ENCODE assay signal across 34 cellular contexts in the genomic region with DNA sequence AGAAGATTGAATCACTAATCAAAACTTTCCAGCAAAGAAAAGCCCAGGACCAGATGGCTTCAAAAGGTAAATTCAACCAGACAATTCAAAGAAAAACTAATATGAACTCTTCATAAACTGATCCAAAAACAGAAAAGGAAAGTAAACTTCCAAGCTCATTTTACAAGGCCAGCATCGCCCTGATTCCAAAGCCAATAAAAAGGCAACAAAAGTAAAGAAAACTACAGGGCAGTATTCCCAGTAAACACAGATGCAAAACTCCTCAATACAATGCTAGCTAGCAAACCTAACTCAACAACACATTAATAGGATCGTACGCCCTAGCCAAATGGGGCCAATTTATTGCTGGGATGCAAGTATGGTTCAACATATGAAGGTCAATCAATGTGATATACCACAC.
"Had no signal": no experiment of that assay in that cellular context is flagged by ENCODE, and none has a peak within 500 bp of the region (broad histone marks: within the 10 kb centered on the region; RNA-seq: fewer than 3 reads in every experiment).

No MANE protein-coding gene starts in this region.

- ATAC-seq: activated CD8-positive, alpha-beta T cell treated with anti-CD3 and anti-CD28 coated beads for 36 hours; activated naive CD8-positive, alpha-beta T cell treated with anti-CD3 and anti-CD28 coated beads, Interleukin-2, amount 50 U/mL, for 24 hours; activated T-cell treated with anti-CD3 and anti-CD28 coated beads, Interleukin-2, amount 50 U/mL, for 4 hours; activated T-helper 17 cell treated with anti-CD3 and anti-CD28 coated beads, Interleukin-2, amount 50 U/mL, for 72 hours; body of pancreas; effector memory CD8-positive, alpha-beta T cell; foreskin keratinocyte; gastrocnemius medialis; heart left ventricle; T-helper 17 cell; WTC11 had no signal

- H3K27me3 ChIP-seq: adrenal gland, body of pancreas, esophagus muscularis mucosa, foreskin keratinocyte, gastrocnemius medialis, heart left ventricle had no signal

- H3K27me3 Mint-ChIP-seq: activated CD8-positive, alpha-beta T cell treated with anti-CD3 and anti-CD28 coated beads for 36 hours; activated naive CD4-positive, alpha-beta T cell treated with anti-CD3 and anti-CD28 coated beads, Interleukin-2, amount 50 U/mL, for 24 hours; activated naive CD8-positive, alpha-beta T cell treated with anti-CD3 and anti-CD28 coated beads for 36 hours; activated naive CD8-positive, alpha-beta T cell treated with anti-CD3 and anti-CD28 coated beads, Interleukin-2, amount 50 U/mL, for 24 hours; activated T-helper 17 cell treated with anti-CD3 and anti-CD28 coated beads, Interleukin-2, amount 50 U/mL, for 72 hours; effector memory CD8-positive, alpha-beta T cell; T-helper 17 cell had no signal

- H3K4me1 Mint-ChIP-seq: WTC11 had no signal

- H3K27ac Mint-ChIP-seq: activated CD8-positive, alpha-beta T cell treated with anti-CD3 and anti-CD28 coated beads for 36 hours; activated naive CD4-positive, alpha-beta T cell treated with anti-CD3 and anti-CD28 coated beads, Interleukin-2, amount 50 U/mL, for 24 hours; activated naive CD8-positive, alpha-beta T cell treated with anti-CD3 and anti-CD28 coated beads for 36 hours; activated naive CD8-positive, alpha-beta T cell treated with anti-CD3 and anti-CD28 coated beads, Interleukin-2, amount 50 U/mL, for 24 hours; activated T-helper 17 cell treated with anti-CD3 and anti-CD28 coated beads, Interleukin-2, amount 50 U/mL, for 72 hours; effector memory CD8-positive, alpha-beta T cell; T-helper 17 cell; T-helper 2 cell treated with Interferon-gamma antibody and Interleukin-4, amounts not matched to agents 5 μg/mL and 100 μg/mL, for 36 hours; WTC11 had no signal

- H3K27ac ChIP-seq: body of pancreas, esophagus muscularis mucosa, foreskin keratinocyte, gastrocnemius medialis, heart left ventricle had no signal

- H3K9me3 ChIP-seq: adrenal gland, gastrocnemius medialis had no signal

- DNase-seq: activated CD4-positive, alpha-beta T cell treated with anti-CD3 and anti-CD28 coated beads for 1 hour; activated CD4-positive, alpha-beta T cell treated with anti-CD3 and anti-CD28 coated beads for 48 hours; activated CD4-positive, alpha-beta T cell treated with anti-CD3 and anti-CD28 coated beads, Interleukin-2, amount 50 U/mL, for 1 hour; activated CD4-positive, alpha-beta T cell treated with anti-CD3 and anti-CD28 coated beads, Interleukin-2, amount 50 U/mL, for 48 hours; activated CD8-positive, alpha-beta memory T cell treated with anti-CD3 and anti-CD28 coated beads for 24 hours; activated CD8-positive, alpha-beta T cell treated with anti-CD3 and anti-CD28 coated beads for 36 hours; activated effector memory CD4-positive, alpha-beta T cell treated with Interleukin-2 at 50 U/mL for 16 hours; activated gamma-delta T cell treated with Interleukin-2 at 50 U/mL for 16 hours; activated naive CD4-positive, alpha-beta T cell treated with Interleukin-2 at 50 U/mL for 16 hours; activated naive CD8-positive, alpha-beta T cell treated with anti-CD3 and anti-CD28 coated beads for 36 hours; activated naive CD8-positive, alpha-beta T cell treated with anti-CD3 and anti-CD28 coated beads, Interleukin-2, amount 50 U/mL, for 24 hours; activated T-cell treated with anti-CD3 and anti-CD28 coated beads, Interleukin-2, amount 50 U/mL, for 4 hours; adrenal gland; amygdala; aorta; body of pancreas; caudate nucleus; cortex of kidney; dermis blood vessel endothelial cell; effector CD4-positive, alpha-beta T cell; effector memory CD8-positive, alpha-beta T cell; erythroblast; foreskin keratinocyte; gastrocnemius medialis; glutamatergic neuron; heart left ventricle; T-helper 1 cell; T-helper 17 cell; T1000 had no signal

- H3K4me3 Mint-ChIP-seq: activated CD8-positive, alpha-beta T cell treated with anti-CD3 and anti-CD28 coated beads for 36 hours; activated naive CD4-positive, alpha-beta T cell treated with anti-CD3 and anti-CD28 coated beads, Interleukin-2, amount 50 U/mL, for 24 hours; activated naive CD8-positive, alpha-beta T cell treated with anti-CD3 and anti-CD28 coated beads for 36 hours; activated naive CD8-positive, alpha-beta T cell treated with anti-CD3 and anti-CD28 coated beads, Interleukin-2, amount 50 U/mL, for 24 hours; activated T-cell treated with anti-CD3 and anti-CD28 coated beads, Interleukin-2, amount 50 U/mL, for 4 hours; activated T-helper 17 cell treated with anti-CD3 and anti-CD28 coated beads, Interleukin-2, amount 50 U/mL, for 72 hours; effector memory CD8-positive, alpha-beta T cell; T-helper 17 cell; T-helper 2 cell treated with Interferon-gamma antibody and Interleukin-4, amounts not matched to agents 5 μg/mL and 100 μg/mL, for 36 hours; WTC11 had no signal

- H3K4me3 ChIP-seq: adrenal gland, body of pancreas, esophagus muscularis mucosa, gastrocnemius medialis, heart left ventricle had no signal

- H3K36me3 ChIP-seq: adrenal gland had no signal

- H3K4me1 ChIP-seq: body of pancreas, esophagus muscularis mucosa, foreskin keratinocyte, gastrocnemius medialis, heart left ventricle had no signal
